19 cellular contexts compared by ENCODE assay signal in genomic region chr12:60112778-60113177, GRCh38.
"Had no signal": no experiment of that assay in that cellular context is flagged by ENCODE, and none has a peak within 500 bp of the region (broad histone marks: within the 10 kb centered on the region; RNA-seq: fewer than 3 reads in every experiment).

No MANE protein-coding gene starts in this region.

- ATAC-seq: esophagus mucosa; heart right ventricle; left ventricle myocardium superior; naive thymus-derived CD4-positive, alpha-beta T cell; right cardiac atrium had no signal

- H3K27me3 ChIP-seq: adrenal gland, cardiac muscle cell, heart right ventricle, transverse colon, uterus had no signal

- H3K4me3 ChIP-seq: adrenal gland, cardiac muscle cell, heart right ventricle, prostate gland, transverse colon, uterus had no signal

- H3K4me1 ChIP-seq: adrenal gland, heart right ventricle, prostate gland, transverse colon, uterus had no signal

- DNase-seq: activated CD4-positive, alpha-beta T cell treated with anti-CD3 and anti-CD28 coated beads, Interleukin-2, amount 50 U/mL, for 48 hours; activated gamma-delta T cell; adrenal gland; effector CD8-positive, alpha-beta T cell; heart right ventricle; kidney glomerular epithelial cell; left ventricle myocardium superior; naive thymus-derived CD4-positive, alpha-beta T cell; right cardiac atrium; transverse colon; uterus; WERI-Rb-1 had no signal

- H3K27ac ChIP-seq: adrenal gland, cardiac muscle cell, heart right ventricle, prostate gland, transverse colon, uterus, WERI-Rb-1 had no signal

- H3K36me3 ChIP-seq: adrenal gland, cardiac muscle cell, heart right ventricle, prostate gland, transverse colon, uterus, WERI-Rb-1 had no signal

- H3K9me3 ChIP-seq: adrenal gland, heart right ventricle, prostate gland, transverse colon, uterus had no signal

- H3K36me3 Mint-ChIP-seq: activated naive CD4-positive, alpha-beta T cell treated with anti-CD3 and anti-CD28 coated beads, Interleukin-2, amount 50 U/mL, for 24 hours; memory B cell; naive thymus-derived CD4-positive, alpha-beta T cell had no signal

- H3K27ac Mint-ChIP-seq: activated naive CD4-positive, alpha-beta T cell treated with anti-CD3 and anti-CD28 coated beads, Interleukin-2, amount 50 U/mL, for 24 hours; dendritic cell treated with granulocyte-macrophage colony-stimulating factor and Interleukin-4, amounts not matched to agents 40 ng/mL and 50 ng/mL, for 4 days; memory B cell; naive thymus-derived CD4-positive, alpha-beta T cell; stimulated activated naive CD8-positive, alpha-beta T cell treated with anti-CD3 and anti-CD28 coated beads, Interleukin-15, Interleukin-2, amounts not matched to agents 100 ng/mL and 50 ng/mL, for 24 hours had no signal
